In genomic region chr10:68600041-68600778, GRCh38 we compare ENCODE assay signal across 8 cellular contexts. TPM values are rescaled to one million over a fixed set of nuclear protein-coding genes. Genes with fewer than 3 reads are reported as not detected.
DNase-seq lines count a peak whose midpoint lies in the region; ATAC-seq, FAIRE-seq and TF ChIP-seq lines count a peak whose summit lies in the region.

No MANE protein-coding gene starts in this region.

- H3K27ac ChIP-seq in esophagus squamous epithelium, result peak overlapping the region; percentile 40 to 79 (median 66)

- FAIRE-seq in HTR-8/SVneo (lab: Jason Lieb, UNC), result peak; percentile 79

- H3K4me1 Mint-ChIP-seq in stimulated activated memory B cell treated with anti-CD40 and anti-IgM and Interleukin-4, amounts not matched to agents 10 μg/mL and 1 μg/mL and 100 μg/mL, for 72 hours, result peaks cover 17% of the 10 kb centered on the region

- H3K9me3 ChIP-seq in esophagus squamous epithelium, result no peaks in the 10 kb centered on the region
- no peaks in the 10 kb centered on the region for H3K9me3 ChIP-seq in mucosa of stomach (ENCODE audit: control insufficient read depth, low read length)

- peak overlapping the region; percentile 87 for H3K4me3 Mint-ChIP-seq in stimulated activated memory B cell treated with anti-CD40 and anti-IgM and Interleukin-4, amounts not matched to agents 10 μg/mL and 1 μg/mL and 100 μg/mL, for 72 hours

- H3K4me1 ChIP-seq in esophagus squamous epithelium (peaks cover 7 to 38% (median 28%) of the 10 kb centered on the region in 3 donors), mucosa of stomach (ENCODE audit: control insufficient read depth, insufficient read depth, low read length) (peaks cover 16% of the 10 kb centered on the region)

- H3K27me3 Mint-ChIP-seq in stimulated activated memory B cell treated with anti-CD40 and anti-IgM and Interleukin-4, amounts not matched to agents 10 μg/mL and 1 μg/mL and 100 μg/mL, for 72 hours, result no peaks in the 10 kb centered on the region

- peaks cover 8% of the 10 kb centered on the region for H3K36me3 Mint-ChIP-seq in stimulated activated memory B cell treated with anti-CD40 and anti-IgM and Interleukin-4, amounts not matched to agents 10 μg/mL and 1 μg/mL and 100 μg/mL, for 72 hours

- peak overlapping the region; percentile 91 for H3K27ac Mint-ChIP-seq in stimulated activated memory B cell treated with anti-CD40 and anti-IgM and Interleukin-4, amounts not matched to agents 10 μg/mL and 1 μg/mL and 100 μg/mL, for 72 hours

- peak overlapping the region; percentile 29 to 62 (median 44) for H3K4me3 ChIP-seq in esophagus squamous epithelium
- peak overlapping the region; percentile 17 for H3K4me3 ChIP-seq in mucosa of stomach (ENCODE audit: low read length)

- 4 to 6% methylated on average over 8 to 12 of the region's 17 CpGs for WGBS in esophagus squamous epithelium, 2 donors

- TF ChIP-seq CTCF in esophagus squamous epithelium (IDR thresholded peaks at IDR 0.05), result no peak

- DNase-seq in COR-L47 (lab: John Stamatoyannopoulos, UW) (peak; percentile 82), HTR-8/SVneo (ENCODE audit: insufficient read length, low spot score) (peak; percentile 78), NOMO-1 treated with dmso at 0.1 percent for 144 hours (lab: John Stamatoyannopoulos, UW; ENCODE audit: unreplicated experiment) (peak; percentile 68), esophagus squamous epithelium (lab: John Stamatoyannopoulos, UW) (peak; percentile 14)
- peak; percentile 56 for DNase-seq in activated T-cell treated with anti-CD3 and anti-CD28 coated beads, Interleukin-2, amount 50 U/mL, for 1 hour

- intact Hi-C loops in esophagus squamous epithelium (cut with DNase I), result no loop called here

- H3K27me3 ChIP-seq in esophagus squamous epithelium (no peaks in the 10 kb centered on the region), mucosa of stomach (ENCODE audit: control insufficient read depth, insufficient read depth, low read length) (no peaks in the 10 kb centered on the region)

- H3K9ac ChIP-seq in mucosa of stomach (ENCODE audit: low read length), result peak overlapping the region; percentile 16

- H3K36me3 ChIP-seq in esophagus squamous epithelium (no peaks in the 10 kb centered on the region), mucosa of stomach (ENCODE audit: control insufficient read depth, insufficient read depth, low read length) (no peaks in the 10 kb centered on the region)

- peak in 1 of 4 donors; percentile 16 for TF ChIP-seq POLR2A in esophagus squamous epithelium (IDR thresholded peaks at IDR 0.05)

- ATAC-seq in GM21360 (IDR thresholded peaks at IDR 0.05; ENCODE audit: unreplicated experiment), result peak; percentile 75
- peak; percentile 88 for ATAC-seq in stimulated activated memory B cell treated with anti-CD40 and anti-IgM and Interleukin-4, amounts not matched to agents 10 μg/mL and 1 μg/mL and 100 μg/mL, for 72 hours

- H3K9me3 Mint-ChIP-seq in stimulated activated memory B cell treated with anti-CD40 and anti-IgM and Interleukin-4, amounts not matched to agents 10 μg/mL and 1 μg/mL and 100 μg/mL, for 72 hours, result no peaks in the 10 kb centered on the region

RNA-seq across cellular contexts. Expression of gene TET1, which starts 40.1 kb away (rescaled TPM):
- 1 to 10 TPM in 2 of 4 donors, under 1 TPM in 2; 0.15 to 2.9 (median 0.80) TPM for total RNA-seq in esophagus squamous epithelium

Comparison
In these comparisons a context has a peak if more than half of its experiments do, and no peak if none do; other contexts are left out.
1. Peak in every context shown above with its lines: DNase-seq, ATAC-seq, H3K4me3 ChIP-seq and H3K27ac ChIP-seq.
2. DNase-seq: peak in every context shown above with its lines; median percentile 82 in COR-L47; 78 in HTR-8/SVneo; 68 in NOMO-1 treated with dmso at 0.1 percent for 144 hours; 56 in activated T-cell treated with anti-CD3 and anti-CD28 coated beads, Interleukin-2, amount 50 U/mL, for 1 hour; 14 in esophagus squamous epithelium.